Comparison of ENCODE assay signal across 10 cellular contexts in genomic region chr20:9301129-9302072, GRCh38.
DNase-seq lines count a peak whose midpoint lies in the region; TF ChIP-seq lines count a peak whose summit lies in the region.
"Had no signal": no experiment of that assay in that cellular context is flagged by ENCODE, and none has a peak within 500 bp of the region (broad histone marks: within the 10 kb centered on the region; RNA-seq: fewer than 3 reads in every experiment).

No MANE protein-coding gene starts in this region.

- peak overlapping the region; percentile 39 for H3K27ac ChIP-seq in neural progenitor cell
- no peak overlapping the region for H3K27ac ChIP-seq in CD8-positive, alpha-beta memory T cell (ENCODE audit: low read depth, low read length)

- no peak overlapping the region for H3K9ac ChIP-seq in neural progenitor cell

- H3K36me3 Mint-ChIP-seq in neural progenitor cell: no peaks in the 10 kb centered on the region
- H3K36me3 Mint-ChIP-seq in CD8-positive, alpha-beta memory T cell: no peaks in the 10 kb centered on the region

- TF ChIP-seq CTCF in epithelial cell of esophagus (IDR thresholded peaks at IDR 0.05; ENCODE audit: insufficient read depth, low read depth, low read length, missing control alignments) (no peak), neural progenitor cell (IDR thresholded peaks at IDR 0.05) (no peak)

- H3K4me1 ChIP-seq in neural progenitor cell: peaks cover 5% of the 10 kb centered on the region
- H3K4me1 ChIP-seq in CD8-positive, alpha-beta memory T cell (ENCODE audit: insufficient read depth, low read length): no peaks in the 10 kb centered on the region

- DNase-seq in H4 (ENCODE audit: low spot score) (peak; percentile 84), NCI-H345 treated with DMSO at 0.1 percent for 48 hours (lab: John Stamatoyannopoulos, UW; ENCODE audit: unreplicated experiment) (peak; percentile 67), epithelial cell of esophagus (ENCODE audit: low read depth) (peak; percentile 75), neural progenitor cell (ENCODE audit: low spot score) (peak; percentile 4), MG63 (no peak), T-helper 9 cell (no peak), SKM-1 (lab: John Stamatoyannopoulos, UW; ENCODE audit: unreplicated experiment) (no peak)
- no peak for DNase-seq in CD8-positive, alpha-beta memory T cell
- DNase-seq: activated CD4-positive, alpha-beta T cell treated with anti-CD3 and anti-CD28 coated beads, Interleukin-2, amount 50 U/mL, for 4 hours; NCI-H187 treated with DMSO at 0.1 percent for 48 hours had no signal

- H3K4me1 Mint-ChIP-seq in neural progenitor cell: peaks cover 20% of the 10 kb centered on the region
- no peaks in the 10 kb centered on the region for H3K4me1 Mint-ChIP-seq in CD8-positive, alpha-beta memory T cell

- no peak overlapping the region for H3K4me3 Mint-ChIP-seq in neural progenitor cell
- H3K4me3 Mint-ChIP-seq in CD8-positive, alpha-beta memory T cell: no peak overlapping the region

- H2AFZ ChIP-seq in neural progenitor cell (replicated peaks): no peak overlapping the region

- no peaks in the 10 kb centered on the region for H3F3A ChIP-seq in neural progenitor cell (ENCODE audit: low read depth)

- H3K9me3 Mint-ChIP-seq in neural progenitor cell: no peaks in the 10 kb centered on the region
- H3K9me3 Mint-ChIP-seq in CD8-positive, alpha-beta memory T cell: peaks cover 0 to 12% (median 5%) of the 10 kb centered on the region in 5 donors

- H3K27ac Mint-ChIP-seq in neural progenitor cell: no peak overlapping the region
- H3K27ac Mint-ChIP-seq in CD8-positive, alpha-beta memory T cell: no peak overlapping the region

- no peaks in the 10 kb centered on the region for H3K27me3 Mint-ChIP-seq in neural progenitor cell (ENCODE audit: insufficient read depth, low read depth)
- H3K27me3 Mint-ChIP-seq in CD8-positive, alpha-beta memory T cell: peaks cover 0 to 2% of the 10 kb centered on the region in 2 donors

- H3K27me3 ChIP-seq in neural progenitor cell (no peaks in the 10 kb centered on the region), MG63 (no peaks in the 10 kb centered on the region)
- H3K27me3 ChIP-seq in CD8-positive, alpha-beta memory T cell (ENCODE audit: insufficient read depth, low read length, poor library complexity, severe bottlenecking): no peaks in the 10 kb centered on the region

- H3K4me3 ChIP-seq in epithelial cell of esophagus (ENCODE audit: low read length): no peak overlapping the region
- no peak overlapping the region for H3K4me3 ChIP-seq in neural progenitor cell
- no peak overlapping the region for H3K4me3 ChIP-seq in MG63
- no peak overlapping the region for H3K4me3 ChIP-seq in CD8-positive, alpha-beta memory T cell (ENCODE audit: low read length)

- POLR2A ChIA-PET in CD8-positive, alpha-beta memory T cell (lab: Charles Lee): no interaction called here

- H3K36me3 ChIP-seq in neural progenitor cell (no peaks in the 10 kb centered on the region), MG63 (no peaks in the 10 kb centered on the region)
- no peaks in the 10 kb centered on the region for H3K36me3 ChIP-seq in CD8-positive, alpha-beta memory T cell (ENCODE audit: insufficient read depth, low read length)

- H3K9me3 ChIP-seq in neural progenitor cell (ENCODE audit: low read depth): no peaks in the 10 kb centered on the region
- H3K9me3 ChIP-seq in MG63: no peaks in the 10 kb centered on the region
- no peaks in the 10 kb centered on the region for H3K9me3 ChIP-seq in CD8-positive, alpha-beta memory T cell (ENCODE audit: low read length)

- H3K79me2 ChIP-seq in neural progenitor cell (ENCODE audit: low read depth): no peaks in the 10 kb centered on the region

- CTCF ChIA-PET in CD8-positive, alpha-beta memory T cell (lab: Charles Lee): no interaction called here

- H3K4me2 ChIP-seq in neural progenitor cell: no peak overlapping the region

- no peaks in the 10 kb centered on the region for H4K20me1 ChIP-seq in neural progenitor cell (ENCODE audit: low read depth)

Comparison
In these comparisons a context has a peak if more than half of its experiments do, and no peak if none do; other contexts are left out.
1. DNase-seq: peak in H4 (single experiment), NCI-H345 treated with DMSO at 0.1 percent for 48 hours (single experiment), epithelial cell of esophagus (single experiment) and neural progenitor cell (single experiment); none in MG63 (single experiment), CD8-positive, alpha-beta memory T cell (0 of 5), T-helper 9 cell (single experiment) and SKM-1 (single experiment).